8 cellular contexts compared by ENCODE assay signal in the genomic region with DNA sequence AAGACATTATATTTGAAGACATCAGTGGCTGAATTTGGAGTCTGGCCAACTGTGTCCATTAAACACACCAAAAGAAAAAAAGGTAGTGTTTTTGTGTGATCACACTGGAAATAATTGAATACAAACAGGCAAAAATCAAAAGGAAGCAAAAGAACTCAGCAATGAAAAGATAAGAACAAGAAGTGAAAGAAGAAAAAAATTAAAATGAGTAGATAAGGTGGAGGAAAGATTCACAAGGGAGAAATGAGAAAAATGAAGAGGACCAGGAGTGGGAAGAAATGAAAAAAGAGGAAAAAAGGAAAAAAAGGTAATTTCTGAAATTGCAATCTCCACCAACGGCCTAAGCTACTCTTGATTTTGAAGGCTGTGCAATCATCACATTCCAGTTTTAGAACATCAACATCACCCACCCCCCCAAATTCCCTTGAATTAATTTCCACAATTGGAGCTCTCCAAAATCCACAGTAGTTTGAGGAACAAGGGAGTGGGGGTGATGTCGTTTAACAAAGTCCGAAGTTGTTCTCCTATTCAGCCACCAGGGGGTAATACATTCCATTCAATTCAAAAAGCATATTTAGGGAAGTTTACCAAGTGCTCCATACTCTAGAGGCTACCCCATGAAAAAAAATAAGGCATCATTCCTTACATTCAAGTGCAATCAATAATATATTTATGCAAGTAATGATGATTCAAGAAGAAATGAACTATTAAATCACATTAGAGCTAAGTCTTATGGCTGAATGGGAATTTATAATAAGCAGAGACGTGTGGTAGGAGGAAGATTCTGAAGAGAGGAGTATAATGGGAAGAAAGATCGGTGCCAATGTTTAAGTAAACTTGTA. TPM values are rescaled to one million over a fixed set of nuclear protein-coding genes. Genes with fewer than 3 reads are reported as not detected.
DNase-seq lines count a peak whose midpoint lies in the region; ATAC-seq, FAIRE-seq and TF ChIP-seq lines count a peak whose summit lies in the region.

No MANE protein-coding gene starts in this region.

- H3K27ac Mint-ChIP-seq in MCF 10A (ENCODE audit: low read depth, unreplicated experiment) (no peak overlapping the region), type B pancreatic cell (peak overlapping the region; percentile 8)

- POLR2A ChIA-PET in MCF 10A (lab: Yijun Ruan, JAX): interaction anchor here (0.6 to 1.5 kb wide), 7 partner anchors 8 to 226 kb away, joined by 3 to 6 read pairs (median 4); a partner anchor contains a TSS

- BruUV-seq in MCF 10A (replicated peaks; lab: Mats Ljungman, UMichigan): no TSS peak

- H3K4me3 Mint-ChIP-seq in MCF 10A (ENCODE audit: unreplicated experiment) (no peak overlapping the region), type B pancreatic cell (no peak overlapping the region)

- intact Hi-C loops in MCF 10A (cut with micrococcal nuclease): loop anchor here (1.0 kb wide), 2 partner anchors 125 to 158 kb away; no protein-coding TSS in a partner anchor

- CTCF ChIA-PET in MCF 10A (lab: Yijun Ruan, JAX): interaction anchor here (0.6 to 4.6 kb wide), 52 partner anchors 9 to 699 kb away, joined by 3 to 65 read pairs (median 4); no protein-coding TSS in a partner anchor

- TF ChIP-seq CTCF in C4-2B (conservative IDR thresholded peaks at IDR 0.05) (peak; percentile 78), MCF 10A (IDR thresholded peaks at IDR 0.05; ENCODE audit: unreplicated experiment) (peak; percentile 62), type B pancreatic cell (conservative IDR thresholded peaks at IDR 0.05) (peak; percentile 85)

- H3K36me3 Mint-ChIP-seq in MCF 10A (ENCODE audit: insufficient read depth, unreplicated experiment) (peaks cover 6% of the 10 kb centered on the region), type B pancreatic cell (no peaks in the 10 kb centered on the region)

- no peaks in the 10 kb centered on the region for H3K27me3 Mint-ChIP-seq in MCF 10A (ENCODE audit: insufficient read depth, unreplicated experiment)
- H3K27me3 Mint-ChIP-seq in type B pancreatic cell: no peaks in the 10 kb centered on the region

- no peaks in the 10 kb centered on the region for H3K4me1 Mint-ChIP-seq in MCF 10A (ENCODE audit: insufficient read depth, unreplicated experiment)
- H3K4me1 Mint-ChIP-seq in type B pancreatic cell (ENCODE audit: unreplicated experiment): peaks cover 7% of the 10 kb centered on the region

- peak; percentile 95 for FAIRE-seq in islet of Langerhans (lab: Jason Lieb, UNC)

- no peak overlapping the region for H3K27ac ChIP-seq in C4-2B

- DNase-seq in NCI-H2196 treated with DMSO at 0.1 percent for 48 hours (lab: John Stamatoyannopoulos, UW; ENCODE audit: unreplicated experiment): peak; percentile 3
- peak; percentile 62 for DNase-seq in MCF 10A (ENCODE audit: unreplicated experiment)
- DNase-seq in type B pancreatic cell (ENCODE audit: extremely low spot score, unreplicated experiment): no peak

- ATAC-seq in GM19351 (IDR thresholded peaks at IDR 0.05; ENCODE audit: unreplicated experiment): peak; percentile 59
- ATAC-seq in HG03521 (IDR thresholded peaks at IDR 0.05; ENCODE audit: unreplicated experiment): no peak
- ATAC-seq in GM21576 (IDR thresholded peaks at IDR 0.05; ENCODE audit: unreplicated experiment): no peak

- H3K9me3 Mint-ChIP-seq in MCF 10A (ENCODE audit: unreplicated experiment) (no peaks in the 10 kb centered on the region), type B pancreatic cell (no peaks in the 10 kb centered on the region)

RNA-seq across cellular contexts. Expression of a gene that starts 37.4 kb away (rescaled TPM):
- total RNA-seq in MCF 10A (2022) (11.7 and 12.5 TPM in 2 replicates), type B pancreatic cell (ENCODE audit: low replicate concordance) (2.8 and 7.1 TPM in 2 replicates)

RNA-seq across cellular contexts. Expression of a gene that starts 37.9 kb away (rescaled TPM):
- 128 and 172 TPM in 2 replicates for total RNA-seq in MCF 10A (2022)
- 24.4 and 43.6 TPM in 2 replicates for total RNA-seq in type B pancreatic cell (ENCODE audit: low replicate concordance)
